1 cellular context compared by ENCODE assay signal in the genomic region with DNA sequence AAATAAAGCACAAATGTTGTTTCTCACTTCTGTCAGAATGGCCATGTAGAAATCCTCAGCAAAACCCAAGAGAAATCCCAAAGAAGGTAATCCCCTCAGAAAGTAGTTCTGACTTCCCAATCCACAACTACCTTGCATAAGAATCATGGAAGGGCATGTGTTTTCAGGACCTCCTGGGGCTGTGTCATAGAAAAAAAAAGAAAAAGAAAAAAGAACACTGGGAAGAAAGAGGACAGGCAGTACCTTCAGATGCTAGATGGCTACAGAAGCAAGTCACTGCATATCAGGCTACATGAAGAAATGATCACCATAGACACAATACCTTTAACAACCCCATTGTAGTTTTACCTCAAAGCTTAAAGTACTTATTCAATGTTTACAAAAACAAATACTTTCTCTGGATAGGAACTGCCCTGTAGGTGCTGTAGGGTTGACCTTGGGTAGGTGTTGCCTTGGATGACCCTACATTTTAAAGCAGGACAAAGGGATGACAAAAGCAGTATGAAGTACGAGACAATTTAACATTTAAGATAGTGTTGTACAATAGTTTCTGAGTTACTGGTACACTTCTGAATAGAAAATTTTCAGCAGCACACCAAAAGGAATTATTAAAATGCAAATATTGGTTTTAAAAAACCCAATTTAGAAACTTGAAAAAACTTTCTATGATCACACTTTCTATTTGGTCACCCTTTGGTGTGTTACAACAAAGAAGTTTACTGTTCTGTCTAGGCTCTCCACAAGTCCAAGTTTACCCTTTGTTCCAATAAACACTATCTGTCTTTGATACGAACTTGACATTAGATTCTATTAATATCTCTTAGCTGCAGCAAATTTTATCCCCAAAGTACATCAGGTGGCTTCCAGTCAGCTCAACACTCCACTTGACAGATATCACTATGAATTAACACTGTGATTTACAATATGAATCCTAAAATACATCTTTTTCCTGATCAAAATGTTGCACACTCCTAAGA.
TF ChIP-seq lines count a peak whose summit lies in the region.

No MANE protein-coding gene starts in this region.

TF ChIP-seq in WTC11, 78 proteins besides CTCF, POLR2A, EP300 and RAD21:
- TF ChIP-seq GTF2I (CRISPR knock-in tag; conservative IDR thresholded peaks at IDR 0.05) (no peak), TEAD1 (CRISPR knock-in tag; IDR thresholded peaks at IDR 0.05) (no peak), NFE2L1 (CRISPR knock-in tag; IDR thresholded peaks at IDR 0.05) (no peak), NFYB (CRISPR knock-in tag; conservative IDR thresholded peaks at IDR 0.05; ENCODE audit: low read depth) (no peak), MXD4 (CRISPR knock-in tag; IDR thresholded peaks at IDR 0.05; ENCODE audit: borderline replicate concordance) (no peak), ESRRA (CRISPR knock-in tag; IDR thresholded peaks at IDR 0.05; ENCODE audit: borderline replicate concordance) (no peak)
- TF ChIP-seq, protein P1, sequence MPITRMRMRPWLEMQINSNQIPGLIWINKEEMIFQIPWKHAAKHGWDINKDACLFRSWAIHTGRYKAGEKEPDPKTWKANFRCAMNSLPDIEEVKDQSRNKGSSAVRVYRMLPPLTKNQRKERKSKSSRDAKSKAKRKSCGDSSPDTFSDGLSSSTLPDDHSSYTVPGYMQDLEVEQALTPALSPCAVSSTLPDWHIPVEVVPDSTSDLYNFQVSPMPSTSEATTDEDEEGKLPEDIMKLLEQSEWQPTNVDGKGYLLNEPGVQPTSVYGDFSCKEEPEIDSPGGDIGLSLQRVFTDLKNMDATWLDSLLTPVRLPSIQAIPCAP (CRISPR knock-in tag; IDR thresholded peaks at IDR 0.05): no peak
- TF ChIP-seq, protein P2, sequence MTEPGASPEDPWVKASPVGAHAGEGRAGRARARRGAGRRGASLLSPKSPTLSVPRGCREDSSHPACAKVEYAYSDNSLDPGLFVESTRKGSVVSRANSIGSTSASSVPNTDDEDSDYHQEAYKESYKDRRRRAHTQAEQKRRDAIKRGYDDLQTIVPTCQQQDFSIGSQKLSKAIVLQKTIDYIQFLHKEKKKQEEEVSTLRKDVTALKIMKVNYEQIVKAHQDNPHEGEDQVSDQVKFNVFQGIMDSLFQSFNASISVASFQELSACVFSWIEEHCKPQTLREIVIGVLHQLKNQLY (CRISPR knock-in tag; IDR thresholded peaks at IDR 0.05): no peak
- TF ChIP-seq, protein P3, sequence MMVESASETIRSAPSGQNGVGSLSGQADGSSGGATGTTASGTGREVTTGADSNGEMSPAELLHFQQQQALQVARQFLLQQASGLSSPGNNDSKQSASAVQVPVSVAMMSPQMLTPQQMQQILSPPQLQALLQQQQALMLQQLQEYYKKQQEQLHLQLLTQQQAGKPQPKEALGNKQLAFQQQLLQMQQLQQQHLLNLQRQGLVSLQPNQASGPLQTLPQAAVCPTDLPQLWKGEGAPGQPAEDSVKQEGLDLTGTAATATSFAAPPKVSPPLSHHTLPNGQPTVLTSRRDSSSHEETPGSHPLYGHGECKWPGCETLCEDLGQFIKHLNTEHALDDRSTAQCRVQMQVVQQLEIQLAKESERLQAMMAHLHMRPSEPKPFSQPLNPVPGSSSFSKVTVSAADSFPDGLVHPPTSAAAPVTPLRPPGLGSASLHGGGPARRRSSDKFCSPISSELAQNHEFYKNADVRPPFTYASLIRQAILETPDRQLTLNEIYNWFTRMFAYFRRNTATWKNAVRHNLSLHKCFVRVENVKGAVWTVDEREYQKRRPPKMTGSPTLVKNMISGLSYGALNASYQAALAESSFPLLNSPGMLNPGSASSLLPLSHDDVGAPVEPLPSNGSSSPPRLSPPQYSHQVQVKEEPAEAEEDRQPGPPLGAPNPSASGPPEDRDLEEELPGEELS (CRISPR knock-in tag; IDR thresholded peaks at IDR 0.05): no peak
- TF ChIP-seq, protein P4, sequence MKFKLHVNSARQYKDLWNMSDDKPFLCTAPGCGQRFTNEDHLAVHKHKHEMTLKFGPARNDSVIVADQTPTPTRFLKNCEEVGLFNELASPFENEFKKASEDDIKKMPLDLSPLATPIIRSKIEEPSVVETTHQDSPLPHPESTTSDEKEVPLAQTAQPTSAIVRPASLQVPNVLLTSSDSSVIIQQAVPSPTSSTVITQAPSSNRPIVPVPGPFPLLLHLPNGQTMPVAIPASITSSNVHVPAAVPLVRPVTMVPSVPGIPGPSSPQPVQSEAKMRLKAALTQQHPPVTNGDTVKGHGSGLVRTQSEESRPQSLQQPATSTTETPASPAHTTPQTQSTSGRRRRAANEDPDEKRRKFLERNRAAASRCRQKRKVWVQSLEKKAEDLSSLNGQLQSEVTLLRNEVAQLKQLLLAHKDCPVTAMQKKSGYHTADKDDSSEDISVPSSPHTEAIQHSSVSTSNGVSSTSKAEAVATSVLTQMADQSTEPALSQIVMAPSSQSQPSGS (CRISPR knock-in tag; IDR thresholded peaks at IDR 0.05; ENCODE audit: borderline replicate concordance, low read depth): no peak
TF ChIP-seq in WTC11: peak in this region for 0.
